Comparison of ENCODE assay signal across 1 cellular context in genomic region chr2:46942143-46942526, GRCh38.
A peak's percentile ranks its signal among the peaks of the same experiment; 100 is the strongest.
TF ChIP-seq lines count a peak whose summit lies in the region.

No MANE protein-coding gene starts in this region.

TF ChIP-seq in H1, 55 proteins besides CTCF, POLR2A, EP300 and RAD21:
- TF ChIP-seq CREB1 (IDR thresholded peaks at IDR 0.05) (0 out of 2 replicates have a peak, but pooled peaks have one; percentile 7), KDM1A (IDR thresholded peaks at IDR 0.05; ENCODE audit: borderline replicate concordance, low read length) (no peak)
